In the genomic region with DNA sequence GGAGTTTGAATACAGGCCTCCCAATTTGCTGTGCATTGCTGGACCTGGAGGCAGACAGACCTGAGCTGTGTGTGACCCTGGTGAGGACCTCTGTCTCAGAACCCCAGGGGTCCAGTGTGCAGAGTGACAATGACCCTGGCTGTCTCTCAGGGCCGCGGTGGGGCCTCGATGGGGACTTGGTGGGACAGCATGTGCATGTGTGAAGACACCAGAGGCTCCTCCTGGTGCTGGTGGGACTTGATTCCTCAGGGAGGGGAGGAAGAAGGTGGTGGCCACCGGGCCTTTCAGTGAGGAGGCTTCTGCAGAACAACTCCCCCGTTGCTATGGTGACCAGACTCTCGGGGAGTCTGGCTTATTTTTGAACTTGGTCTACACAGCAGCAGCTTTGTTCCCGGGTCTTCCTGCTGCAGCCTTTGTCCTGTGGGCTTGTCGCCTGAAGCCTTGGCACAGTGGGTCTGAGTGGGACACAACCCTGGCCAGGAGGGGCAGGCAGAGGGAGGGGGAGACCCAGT, we compare ENCODE assay signal across 19 cellular contexts. TPM values are rescaled to one million over a fixed set of nuclear protein-coding genes. Genes with fewer than 3 reads are reported as not detected.
DNase-seq lines count a peak whose midpoint lies in the region; ATAC-seq and TF ChIP-seq lines count a peak whose summit lies in the region.
"Had no signal": no experiment of that assay in that cellular context is flagged by ENCODE, and none has a peak within 500 bp of the region (broad histone marks: within the 10 kb centered on the region; RNA-seq: fewer than 3 reads in every experiment).

No MANE protein-coding gene starts in this region.

- ATAC-seq in stimulated activated naive B cell treated with anti-CD40 and anti-IgM and Interleukin-4, amounts not matched to agents 10 μg/mL and 1 μg/mL and 100 μg/mL, for 72 hours (replicated peaks) = no peak
- ATAC-seq in HG02884 (IDR thresholded peaks at IDR 0.05; ENCODE audit: unreplicated experiment) = no peak
- ATAC-seq: A549, Panc1, Right ventricle myocardium inferior had no signal

- H3K9me3 Mint-ChIP-seq in activated T-cell treated with anti-CD3 and anti-CD28 coated beads, Interleukin-2, amount 50 U/mL, for 24 hours = no peaks in the 10 kb centered on the region
- peaks cover 14 to 16% of the 10 kb centered on the region in 2 donors for H3K9me3 Mint-ChIP-seq in stimulated activated naive B cell treated with anti-CD40 and anti-IgM and Interleukin-4, amounts not matched to agents 10 μg/mL and 1 μg/mL and 100 μg/mL, for 72 hours

- H3K36me3 Mint-ChIP-seq in activated T-cell treated with anti-CD3 and anti-CD28 coated beads, Interleukin-2, amount 50 U/mL, for 24 hours (ENCODE audit: low read depth) = peaks cover 89% of the 10 kb centered on the region
- H3K36me3 Mint-ChIP-seq in stimulated activated naive B cell treated with anti-CD40 and anti-IgM and Interleukin-4, amounts not matched to agents 10 μg/mL and 1 μg/mL and 100 μg/mL, for 72 hours = peaks cover 77 to 89% of the 10 kb centered on the region in 2 donors

- no peaks in the 10 kb centered on the region for H3K27me3 Mint-ChIP-seq in activated T-cell treated with anti-CD3 and anti-CD28 coated beads, Interleukin-2, amount 50 U/mL, for 24 hours
- no peaks in the 10 kb centered on the region for H3K27me3 Mint-ChIP-seq in stimulated activated naive B cell treated with anti-CD40 and anti-IgM and Interleukin-4, amounts not matched to agents 10 μg/mL and 1 μg/mL and 100 μg/mL, for 72 hours

- peak overlapping the region; percentile 26 for H3K27ac Mint-ChIP-seq in activated T-cell treated with anti-CD3 and anti-CD28 coated beads, Interleukin-2, amount 50 U/mL, for 24 hours
- peak overlapping the region; percentile 81 for H3K27ac Mint-ChIP-seq in stimulated activated naive B cell treated with anti-CD40 and anti-IgM and Interleukin-4, amounts not matched to agents 10 μg/mL and 1 μg/mL and 100 μg/mL, for 72 hours

- no peak for TF ChIP-seq POLR2A in erythroblast (IDR thresholded peaks at IDR 0.05; ENCODE audit: low read length)

- no peaks in the 10 kb centered on the region for H3K4me1 Mint-ChIP-seq in activated T-cell treated with anti-CD3 and anti-CD28 coated beads, Interleukin-2, amount 50 U/mL, for 24 hours (ENCODE audit: low read depth)
- H3K4me1 Mint-ChIP-seq in stimulated activated naive B cell treated with anti-CD40 and anti-IgM and Interleukin-4, amounts not matched to agents 10 μg/mL and 1 μg/mL and 100 μg/mL, for 72 hours = peaks cover 6 to 10% of the 10 kb centered on the region in 2 donors

- no peak overlapping the region for H3K4me3 Mint-ChIP-seq in activated T-cell treated with anti-CD3 and anti-CD28 coated beads, Interleukin-2, amount 50 U/mL, for 24 hours
- no peak overlapping the region for H3K4me3 Mint-ChIP-seq in stimulated activated naive B cell treated with anti-CD40 and anti-IgM and Interleukin-4, amounts not matched to agents 10 μg/mL and 1 μg/mL and 100 μg/mL, for 72 hours

- no peak for DNase-seq in activated T-cell treated with anti-CD3 and anti-CD28 coated beads, Interleukin-2, amount 50 U/mL, for 24 hours
- no peak for DNase-seq in activated T-cell treated with anti-CD3 and anti-CD28 coated beads, Interleukin-2, amount 50 U/mL, for 48 hours
- DNase-seq in M059J (ENCODE audit: low read depth) (peak; percentile 29), erythroblast (lab: John Stamatoyannopoulos, UW) (peak; percentile 11 to 23), HK-2 (ENCODE audit: unreplicated experiment) (no peak)
- DNase-seq in stimulated activated naive B cell treated with anti-CD40 and anti-IgM and Interleukin-4, amounts not matched to agents 10 μg/mL and 1 μg/mL and 100 μg/mL, for 72 hours = no peak
- no peak for DNase-seq in activated CD4-positive, alpha-beta T cell treated with anti-CD3 and anti-CD28 coated beads, Interleukin-2, amount 50 U/mL, for 4 hours
- DNase-seq: C1 segment of cervical spinal cord, COR-L47, MM.1S, NCI-H1105 treated with DMSO at 0.1 percent for 48 hours, NCI-H1694 treated with DMSO at 0.1 percent for 48 hours, NCI-H2171, NCI-H446 treated with DMSO at 0.1 percent for 48 hours, NCI-H774 had no signal

RNA-seq across cellular contexts. Expression of a gene that starts 35.3 kb away (rescaled TPM):
- 54.9 and 88.6 TPM in 2 replicates for total RNA-seq in M059J (2014; rRNA removed; shearing (Covaris generic))

RNA-seq across cellular contexts. Expression of a gene that starts 54.4 kb away (rescaled TPM):
- 9.4 and 14.9 TPM in 2 replicates for total RNA-seq in M059J (2014; rRNA removed; shearing (Covaris generic))

Comparison
In these comparisons a context has a peak if more than half of its experiments do, and no peak if none do; other contexts are left out.
1. DNase-seq: peak in M059J (single experiment) and erythroblast (2 of 2); none in activated T-cell treated with anti-CD3 and anti-CD28 coated beads, Interleukin-2, amount 50 U/mL, for 24 hours (single experiment), activated T-cell treated with anti-CD3 and anti-CD28 coated beads, Interleukin-2, amount 50 U/mL, for 48 hours (0 of 2), stimulated activated naive B cell treated with anti-CD40 and anti-IgM and Interleukin-4, amounts not matched to agents 10 μg/mL and 1 μg/mL and 100 μg/mL, for 72 hours (single experiment), HK-2 (single experiment) and activated CD4-positive, alpha-beta T cell treated with anti-CD3 and anti-CD28 coated beads, Interleukin-2, amount 50 U/mL, for 4 hours (0 of 2).